Comparison of ENCODE assay signal across 13 cellular contexts in genomic region chr10:60663850-60664249, GRCh38.
A peak's percentile ranks its signal among the peaks of the same experiment; 100 is the strongest.
DNase-seq lines count a peak whose midpoint lies in the region; TF ChIP-seq lines count a peak whose summit lies in the region.
"Had no signal": no experiment of that assay in that cellular context is flagged by ENCODE, and none has a peak within 500 bp of the region (broad histone marks: within the 10 kb centered on the region; RNA-seq: fewer than 3 reads in every experiment).

No MANE protein-coding gene starts in this region.

- intact Hi-C loops in left ventricle myocardium inferior (cut with micrococcal nuclease): no loop called here

- H3K4me3 ChIP-seq in astrocyte of the spinal cord (ENCODE audit: low read depth, low read length) (no peak overlapping the region), trophoblast cell (ENCODE audit: low read depth, low read length) (no peak overlapping the region), left ventricle myocardium inferior (no peak overlapping the region)
- H3K4me3 ChIP-seq: coronary artery had no signal

- H3K4me1 Mint-ChIP-seq in activated T-cell treated with anti-CD3 and anti-CD28 coated beads, Interleukin-2, amount 50 U/mL, for 24 hours (ENCODE audit: low read depth): peaks cover 53% of the 10 kb centered on the region
- H3K4me1 Mint-ChIP-seq: activated naive CD8-positive, alpha-beta T cell treated with anti-CD3 and anti-CD28 coated beads, Interleukin-2, amount 10 ng/mL, durations not matched to agents 7 days and 5 days had no signal

- H3K4ac ChIP-seq in trophoblast cell (ENCODE audit: low read depth, low read length): no peak overlapping the region

- no peak overlapping the region for H3K4me2 ChIP-seq in trophoblast cell (ENCODE audit: low read length)

- H4K8ac ChIP-seq in trophoblast cell (ENCODE audit: low read depth, low read length): no peak overlapping the region

- no peak overlapping the region for H3K18ac ChIP-seq in trophoblast cell (ENCODE audit: low read length)

- H3K9me3 ChIP-seq in trophoblast cell (ENCODE audit: insufficient read depth, low read depth, low read length): no peaks in the 10 kb centered on the region
- H3K9me3 ChIP-seq in left ventricle myocardium inferior (replicated peaks): peaks cover 3% of the 10 kb centered on the region

- no peak overlapping the region for H4K91ac ChIP-seq in trophoblast cell (ENCODE audit: low read depth, low read length)

- no peaks in the 10 kb centered on the region for H3K36me3 Mint-ChIP-seq in activated T-cell treated with anti-CD3 and anti-CD28 coated beads, Interleukin-2, amount 50 U/mL, for 24 hours (ENCODE audit: low read depth)
- H3K36me3 Mint-ChIP-seq: activated naive CD8-positive, alpha-beta T cell treated with anti-CD3 and anti-CD28 coated beads, Interleukin-2, amount 10 ng/mL, durations not matched to agents 7 days and 5 days had no signal

- no peak overlapping the region for H3K9ac ChIP-seq in trophoblast cell (ENCODE audit: low read length)

- H3K27ac ChIP-seq in trophoblast cell (ENCODE audit: low read depth, low read length) (no peak overlapping the region), left ventricle myocardium inferior (replicated peaks) (no peak overlapping the region)
- H3K27ac ChIP-seq: coronary artery had no signal

- H2BK5ac ChIP-seq in trophoblast cell (ENCODE audit: low read depth, low read length, poor library complexity): no peak overlapping the region

- H3K36me3 ChIP-seq in trophoblast cell (ENCODE audit: control insufficient read depth in 1 of 2, insufficient read depth in 2 of 2, low read length in 2 of 2) (no peaks in the 10 kb centered on the region), left ventricle myocardium inferior (no peaks in the 10 kb centered on the region)

- no peaks in the 10 kb centered on the region for H3K9me3 Mint-ChIP-seq in activated T-cell treated with anti-CD3 and anti-CD28 coated beads, Interleukin-2, amount 50 U/mL, for 24 hours
- H3K9me3 Mint-ChIP-seq: activated naive CD8-positive, alpha-beta T cell treated with anti-CD3 and anti-CD28 coated beads, Interleukin-2, amount 10 ng/mL, durations not matched to agents 7 days and 5 days had no signal

- in situ Hi-C loops in astrocyte of the spinal cord (cut with HindIII; ENCODE audit: low sequenced_read_pairs): no loop called here

- peaks cover 6% of the 10 kb centered on the region for H3K79me1 ChIP-seq in trophoblast cell (ENCODE audit: low read length)

- H3K27me3 ChIP-seq in trophoblast cell (ENCODE audit: insufficient read depth, low read length) (no peaks in the 10 kb centered on the region), left ventricle myocardium inferior (ENCODE audit: low read depth) (peaks cover 7% of the 10 kb centered on the region)

- no peak for DNase-seq in activated T-cell treated with anti-CD3 and anti-CD28 coated beads, Interleukin-2, amount 50 U/mL, for 24 hours
- DNase-seq in activated T-cell treated with anti-CD3 and anti-CD28 coated beads for 4 hours (no peak), NCI-H2081 (lab: John Stamatoyannopoulos, UW) (peak; percentile 73 to 89), astrocyte of the spinal cord (ENCODE audit: low read depth, low spot score) (peak; percentile 49), trophoblast cell (no peak), C1 segment of cervical spinal cord (lab: John Stamatoyannopoulos, UW) (no peak), left ventricle myocardium inferior (no peak), NCI-H82 (lab: John Stamatoyannopoulos, UW) (no peak)
- DNase-seq: activated CD8-positive, alpha-beta T cell treated with anti-CD3 and anti-CD28 coated beads, Interleukin-2, amount 10 ng/mL, durations not matched to agents 7 days and 5 days; activated naive CD8-positive, alpha-beta T cell treated with anti-CD3 and anti-CD28 coated beads, Interleukin-2, amount 10 ng/mL, durations not matched to agents 7 days and 5 days; DMS79; midbrain had no signal

- no peak overlapping the region for H3K14ac ChIP-seq in trophoblast cell (ENCODE audit: low read length)

- no peak overlapping the region for H2AFZ ChIP-seq in trophoblast cell (ENCODE audit: insufficient read depth, low read length, poor library complexity)

- H3K23ac ChIP-seq in trophoblast cell (ENCODE audit: low read length): no peak overlapping the region

- H3K27ac Mint-ChIP-seq in activated T-cell treated with anti-CD3 and anti-CD28 coated beads, Interleukin-2, amount 50 U/mL, for 24 hours: peak overlapping the region; percentile 26
- H3K27ac Mint-ChIP-seq: activated CD8-positive, alpha-beta T cell treated with anti-CD3 and anti-CD28 coated beads, Interleukin-2, amount 10 ng/mL, durations not matched to agents 7 days and 5 days; activated naive CD8-positive, alpha-beta T cell treated with anti-CD3 and anti-CD28 coated beads, Interleukin-2, amount 10 ng/mL, durations not matched to agents 7 days and 5 days had no signal

- H2BK120ac ChIP-seq in trophoblast cell (ENCODE audit: insufficient read depth, low read length, poor library complexity): no peak overlapping the region

- peak overlapping the region; percentile 44 for H3K4me3 Mint-ChIP-seq in activated T-cell treated with anti-CD3 and anti-CD28 coated beads, Interleukin-2, amount 50 U/mL, for 24 hours
- H3K4me3 Mint-ChIP-seq: activated CD8-positive, alpha-beta T cell treated with anti-CD3 and anti-CD28 coated beads, Interleukin-2, amount 10 ng/mL, durations not matched to agents 7 days and 5 days; activated naive CD8-positive, alpha-beta T cell treated with anti-CD3 and anti-CD28 coated beads, Interleukin-2, amount 10 ng/mL, durations not matched to agents 7 days and 5 days had no signal

- peak overlapping the region; percentile 5 for H2BK12ac ChIP-seq in trophoblast cell (ENCODE audit: low read length)

- no peak overlapping the region for H4K12ac ChIP-seq in trophoblast cell (ENCODE audit: low read depth, low read length)

- H3K79me2 ChIP-seq in trophoblast cell (ENCODE audit: control insufficient read depth, insufficient read depth, low read length, poor library complexity): no peaks in the 10 kb centered on the region

- WGBS in trophoblast cell (ENCODE audit: extremely low coverage, insufficient coverage, insufficient read length): no CpG with 5 or more reads among the region's 7 CpGs

- H3K27me3 Mint-ChIP-seq in activated T-cell treated with anti-CD3 and anti-CD28 coated beads, Interleukin-2, amount 50 U/mL, for 24 hours: no peaks in the 10 kb centered on the region
- H3K27me3 Mint-ChIP-seq: activated naive CD8-positive, alpha-beta T cell treated with anti-CD3 and anti-CD28 coated beads, Interleukin-2, amount 10 ng/mL, durations not matched to agents 7 days and 5 days had no signal

- TF ChIP-seq CTCF in astrocyte of the spinal cord (IDR thresholded peaks at IDR 0.05; ENCODE audit: low read depth, low read length): no peak
- TF ChIP-seq CTCF in left ventricle myocardium inferior (IDR thresholded peaks at IDR 0.05; ENCODE audit: borderline replicate concordance): no peak

- H2AK5ac ChIP-seq in trophoblast cell (ENCODE audit: low read length): no peak overlapping the region

- H3K4me1 ChIP-seq in trophoblast cell (ENCODE audit: control insufficient read depth in 1 of 2, insufficient read depth in 2 of 2, low read length in 2 of 2): peaks cover 2 to 9% of the 10 kb centered on the region in 2 experiments
- H3K4me1 ChIP-seq in left ventricle myocardium inferior: no peaks in the 10 kb centered on the region

Comparison
In these comparisons a context has a peak if more than half of its experiments do, and no peak if none do; other contexts are left out.
1. DNase-seq: peak in NCI-H2081 (2 of 2) and astrocyte of the spinal cord (single experiment); none in activated T-cell treated with anti-CD3 and anti-CD28 coated beads, Interleukin-2, amount 50 U/mL, for 24 hours (single experiment), activated T-cell treated with anti-CD3 and anti-CD28 coated beads for 4 hours (single experiment), trophoblast cell (0 of 2), C1 segment of cervical spinal cord (0 of 14), left ventricle myocardium inferior (single experiment) and NCI-H82 (single experiment).